ENCODE assay signal across 8 cellular contexts in the genomic region with DNA sequence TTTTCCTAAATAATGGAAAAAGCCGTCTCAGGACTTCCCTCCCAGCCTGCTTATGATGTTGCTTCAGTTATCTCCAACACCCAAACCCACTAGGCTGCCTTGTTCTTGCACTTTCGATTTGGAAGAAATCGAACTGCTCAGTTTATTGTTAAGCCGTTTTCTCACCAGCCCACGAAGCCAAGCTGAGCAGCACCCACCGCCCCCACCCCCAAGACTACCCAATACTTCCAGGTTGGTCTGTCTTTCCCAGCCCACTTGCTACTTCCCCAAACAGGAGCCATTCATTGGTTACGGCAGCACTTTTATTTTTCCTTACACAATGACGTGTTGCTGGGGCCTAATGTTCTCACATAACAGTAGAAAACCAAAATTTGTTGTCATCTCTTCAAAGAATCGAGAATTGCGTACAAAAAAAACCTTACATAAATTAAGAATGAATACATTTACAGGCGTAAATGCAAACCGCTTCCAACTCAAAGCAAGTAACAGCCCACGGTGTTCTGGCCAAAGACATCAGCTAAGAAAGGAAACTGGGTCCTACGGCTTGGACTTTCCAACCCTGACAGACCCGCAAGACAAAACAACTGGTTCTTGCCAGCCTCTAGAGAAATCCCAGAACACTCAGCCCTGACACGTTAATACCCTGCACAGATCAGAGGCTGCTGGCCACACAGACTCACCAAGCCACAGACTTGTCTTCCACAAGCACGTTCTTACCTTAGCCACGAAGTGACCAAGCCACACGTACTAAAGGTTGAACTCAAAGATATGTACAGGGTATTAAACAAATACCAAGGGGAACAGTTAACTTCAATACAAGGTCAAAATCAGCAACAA. TPM values are rescaled to one million over a fixed set of nuclear protein-coding genes. Genes with fewer than 3 reads are reported as not detected.
DNase-seq lines count a peak whose midpoint lies in the region; ATAC-seq and TF ChIP-seq lines count a peak whose summit lies in the region.

No MANE protein-coding gene starts in this region.

- H3K4ac ChIP-seq in neuronal stem cell (ENCODE audit: low read length) = no peak overlapping the region

- peak overlapping the region; percentile 90 to 95 for H3K4me3 ChIP-seq in neuronal stem cell (ENCODE audit: low read length in 2 of 2)

- no peak overlapping the region for H2BK120ac ChIP-seq in neuronal stem cell (ENCODE audit: low read depth, low read length)

- no peaks in the 10 kb centered on the region for H3K9me3 Mint-ChIP-seq in T-helper 2 cell treated with Interferon-gamma antibody and Interleukin-4, amounts not matched to agents 5 μg/mL and 100 μg/mL, for 36 hours
- H3K9me3 Mint-ChIP-seq in endothelial cell (ENCODE audit: unreplicated experiment) = no peaks in the 10 kb centered on the region

- H3K4me1 ChIP-seq in neuronal stem cell (ENCODE audit: control insufficient read depth in 2 of 2, insufficient read depth in 1 of 2, low read depth in 1 of 2, low read length in 2 of 2) = peaks cover 5 to 7% of the 10 kb centered on the region in 2 donors

- ATAC-seq in GM21529 (IDR thresholded peaks at IDR 0.05; ENCODE audit: unreplicated experiment) (no peak), GM21390 (IDR thresholded peaks at IDR 0.05; ENCODE audit: unreplicated experiment) (no peak)

- H4K91ac ChIP-seq in neuronal stem cell (ENCODE audit: low read depth, low read length, poor library complexity) = no peak overlapping the region

- CTCF ChIA-PET in HEK293T (lab: Yijun Ruan, JAX) = interaction anchor here (1.2 kb wide), 1 partner anchor 25 kb away, joined by 6 read pairs; no protein-coding TSS in a partner anchor

- H3K9me3 ChIP-seq in neuronal stem cell (replicated peaks in 1 of 2; ENCODE audit: control insufficient read depth in 2 of 2, insufficient read depth in 1 of 2, low read depth in 1 of 2, low read length in 2 of 2) = peaks cover 0 to 8% of the 10 kb centered on the region in 2 donors

- no peak for TF ChIP-seq CTCF in endothelial cell (IDR thresholded peaks at IDR 0.05; ENCODE audit: unreplicated experiment)

- peak overlapping the region; percentile 100 for H3K4me3 Mint-ChIP-seq in T-helper 2 cell treated with Interferon-gamma antibody and Interleukin-4, amounts not matched to agents 5 μg/mL and 100 μg/mL, for 36 hours
- H3K4me3 Mint-ChIP-seq in endothelial cell (ENCODE audit: unreplicated experiment) = peak overlapping the region; percentile 99

- H2AK5ac ChIP-seq in neuronal stem cell (ENCODE audit: low read depth, low read length) = no peak overlapping the region

- H3K36me3 ChIP-seq in neuronal stem cell (replicated peaks in 1 of 2; ENCODE audit: control insufficient read depth in 2 of 2, insufficient read depth in 2 of 2, low read length in 2 of 2) = peaks cover 29 to 39% of the 10 kb centered on the region in 2 donors

- H2BK5ac ChIP-seq in neuronal stem cell (ENCODE audit: low read length) = no peak overlapping the region

- no peak overlapping the region for H3K23ac ChIP-seq in neuronal stem cell (ENCODE audit: low read depth, low read length, poor library complexity)

- peaks cover 47% of the 10 kb centered on the region for H3K36me3 Mint-ChIP-seq in T-helper 2 cell treated with Interferon-gamma antibody and Interleukin-4, amounts not matched to agents 5 μg/mL and 100 μg/mL, for 36 hours (ENCODE audit: low read depth)
- H3K36me3 Mint-ChIP-seq in endothelial cell (ENCODE audit: low read depth, unreplicated experiment) = peaks cover 35% of the 10 kb centered on the region

- no CpG with 5 or more reads among the region's 19 CpGs for WGBS in neuronal stem cell (ENCODE audit: extremely low coverage in 2 of 2, insufficient read length in 2 of 2, insufficient replicate concordance in 1 of 2), 2 donors

- POLR2A ChIA-PET in HEK293T (lab: Yijun Ruan, JAX) = interaction anchor here (1.1 to 3.2 kb wide), 10 partner anchors 9 to 271 kb away, joined by 3 to 18 read pairs (median 6); partner anchors contain the start of genes BAHCC1 and NDUFAF8

- H3K14ac ChIP-seq in neuronal stem cell (ENCODE audit: low read length) = no peak overlapping the region

- peak overlapping the region; percentile 85 for H3K27ac Mint-ChIP-seq in T-helper 2 cell treated with Interferon-gamma antibody and Interleukin-4, amounts not matched to agents 5 μg/mL and 100 μg/mL, for 36 hours
- H3K27ac Mint-ChIP-seq in endothelial cell (ENCODE audit: unreplicated experiment) = peak overlapping the region; percentile 78

- peak overlapping the region; percentile 37 for H3K4me2 ChIP-seq in neuronal stem cell (ENCODE audit: insufficient read depth, low read length, poor library complexity, severe bottlenecking)

- no peak overlapping the region for H2BK15ac ChIP-seq in neuronal stem cell (ENCODE audit: low read length)

- no peaks in the 10 kb centered on the region for H3K27me3 ChIP-seq in neuronal stem cell (ENCODE audit: control insufficient read depth in 3 of 3, insufficient read depth in 3 of 3, low read depth in 1 of 3, low read length in 3 of 3)

- no peak overlapping the region for H4K8ac ChIP-seq in neuronal stem cell (ENCODE audit: low read depth, low read length)

- no peak overlapping the region for H3K27ac ChIP-seq in neuronal stem cell (replicated peaks; ENCODE audit: low read length)

- H3K4me1 Mint-ChIP-seq in T-helper 2 cell treated with Interferon-gamma antibody and Interleukin-4, amounts not matched to agents 5 μg/mL and 100 μg/mL, for 36 hours (ENCODE audit: low read depth) = peaks cover 18% of the 10 kb centered on the region
- peaks cover 27% of the 10 kb centered on the region for H3K4me1 Mint-ChIP-seq in endothelial cell (ENCODE audit: unreplicated experiment)

- H2AFZ ChIP-seq in neuronal stem cell (ENCODE audit: low read length) = no peak overlapping the region

- no peak overlapping the region for H2BK12ac ChIP-seq in neuronal stem cell (ENCODE audit: low read length)

- H3K9ac ChIP-seq in neuronal stem cell (ENCODE audit: low read depth, low read length, poor library complexity) = no peak overlapping the region

- peaks cover 13% of the 10 kb centered on the region for H3K79me1 ChIP-seq in neuronal stem cell (ENCODE audit: low read depth, low read length)

- H3K18ac ChIP-seq in neuronal stem cell (ENCODE audit: low read length) = no peak overlapping the region

- no peak for DNase-seq in HEK293T (ENCODE audit: extremely low spot score)
- DNase-seq in T-helper 2 cell treated with Interferon-gamma antibody and Interleukin-4, amounts not matched to agents 5 μg/mL and 100 μg/mL, for 36 hours (ENCODE audit: low spot score) = no peak
- DNase-seq in endothelial cell (ENCODE audit: low spot score) = no peak
- DNase-seq in neuronal stem cell (ENCODE audit: low spot score) = no peak
- DNase-seq in cortex of kidney (lab: John Stamatoyannopoulos, UW) = no peak
- DNase-seq in activated gamma-delta T cell (lab: John Stamatoyannopoulos, UW) = no peak

- H3K27me3 Mint-ChIP-seq in T-helper 2 cell treated with Interferon-gamma antibody and Interleukin-4, amounts not matched to agents 5 μg/mL and 100 μg/mL, for 36 hours (ENCODE audit: low read depth) = peaks cover 8% of the 10 kb centered on the region
- H3K27me3 Mint-ChIP-seq in endothelial cell (ENCODE audit: unreplicated experiment) = peaks cover 23% of the 10 kb centered on the region

TF ChIP-seq in HEK293T, 16 proteins besides CTCF, POLR2A, EP300 and RAD21:
- TF ChIP-seq ELF4 (IDR thresholded peaks at IDR 0.05) = no peak
- peak; percentile 16 for TF ChIP-seq L3MBTL2 (conservative IDR thresholded peaks at IDR 0.05)
TF ChIP-seq in HEK293T: peak in this region for 1.

RNA-seq across cellular contexts. Expression of gene ACTG1, which starts 2.7 kb away (rescaled TPM):
- total RNA-seq in endothelial cell (ENCODE audit: unreplicated experiment) = 4,184 TPM
- 5,937 TPM for polyA plus RNA-seq in neuronal stem cell (2013, experiment 1 of 2)
- polyA plus RNA-seq in neuronal stem cell (2013, experiment 2 of 2) = 5,622 TPM

RNA-seq across cellular contexts. Expression of gene FSCN2, which starts 18.3 kb away (rescaled TPM):
- 1.5 TPM for total RNA-seq in endothelial cell (ENCODE audit: unreplicated experiment)
- polyA plus RNA-seq in neuronal stem cell (2013, experiment 1 of 2) = 0.20 TPM
- 0.25 TPM for polyA plus RNA-seq in neuronal stem cell (2013, experiment 2 of 2)

RNA-seq across cellular contexts. Expression of gene FAAP100, which starts 42.2 kb away (rescaled TPM):
- 40.6 TPM for total RNA-seq in endothelial cell (ENCODE audit: unreplicated experiment)
- 11.8 TPM for polyA plus RNA-seq in neuronal stem cell (2013, experiment 1 of 2)
- polyA plus RNA-seq in neuronal stem cell (2013, experiment 2 of 2) = 12.1 TPM
